In genomic region chr12:129101404-129101803, GRCh38 we compare ENCODE assay signal across 19 cellular contexts.
DNase-seq lines count a peak whose midpoint lies in the region; ATAC-seq and TF ChIP-seq lines count a peak whose summit lies in the region.
"Had no signal": no experiment of that assay in that cellular context is flagged by ENCODE, and none has a peak within 500 bp of the region (broad histone marks: within the 10 kb centered on the region; RNA-seq: fewer than 3 reads in every experiment).

No MANE protein-coding gene starts in this region.

- H3K4me2 ChIP-seq in neural progenitor cell = peak overlapping the region; percentile 44

- H3K27me3 Mint-ChIP-seq in endodermal cell (ENCODE audit: insufficient read depth) (no peaks in the 10 kb centered on the region), neural progenitor cell (ENCODE audit: insufficient read depth, low read depth) (peaks cover 8% of the 10 kb centered on the region), CD14-positive monocyte (ENCODE audit: low read depth in 3 of 3) (peaks cover 0 to 2% (median 1%) of the 10 kb centered on the region in 3 donors)
- H3K27me3 Mint-ChIP-seq: CD4-positive, CD25-positive, alpha-beta regulatory T cell had no signal

- DNase-seq in Daoy (ENCODE audit: low read depth) (peak; percentile 49), NT2/D1 (ENCODE audit: low read depth, low spot score) (peak; percentile 36), endodermal cell (peak; percentile 32), neural progenitor cell (ENCODE audit: low spot score) (peak; percentile 62), globus pallidus (ENCODE audit: low spot score) (no peak), left cardiac atrium (no peak), CD14-positive monocyte (ENCODE audit: low spot score) (no peak)
- DNase-seq: BE2C; CD4-positive, CD25-positive, alpha-beta regulatory T cell; Kasumi-1; NCI-H1417 treated with DMSO at 0.1 percent for 48 hours; NCI-H187; NCI-H2107; NCI-H2227 treated with DMSO at 0.1 percent for 48 hours; NCI-H524; NCI-H774; NK-92 treated with Interleukin-12 subunit alpha and Interleukin-12 subunit beta, amount 100 ng/mL, for 24 hours had no signal

- H3K27me3 ChIP-seq in NT2/D1 (ENCODE audit: insufficient read depth, insufficient read length) (no peaks in the 10 kb centered on the region), endodermal cell (ENCODE audit: control insufficient read depth, insufficient read depth, low read length, poor library complexity, severe bottlenecking) (no peaks in the 10 kb centered on the region), neural progenitor cell (no peaks in the 10 kb centered on the region)
- H3K27me3 ChIP-seq: BE2C had no signal

- H3K27ac Mint-ChIP-seq in endodermal cell (no peak overlapping the region), neural progenitor cell (peak overlapping the region; percentile 28), CD14-positive monocyte (no peak overlapping the region)
- H3K27ac Mint-ChIP-seq: CD4-positive, CD25-positive, alpha-beta regulatory T cell had no signal

- H3K9ac ChIP-seq in NT2/D1 (ENCODE audit: insufficient read length, low read depth) (no peak overlapping the region), endodermal cell (ENCODE audit: extremely low read depth, low read length, poor library complexity, severe bottlenecking) (no peak overlapping the region), neural progenitor cell (no peak overlapping the region)

- H3K9me3 ChIP-seq in NT2/D1 (ENCODE audit: insufficient read depth, low read length) = peaks cover 4% of the 10 kb centered on the region; the same call in 1 of the 2 replicates
- peaks cover under 1% of the 10 kb centered on the region for H3K9me3 ChIP-seq in endodermal cell (ENCODE audit: control insufficient read depth, low read length)
- no peaks in the 10 kb centered on the region for H3K9me3 ChIP-seq in neural progenitor cell (ENCODE audit: low read depth)
- H3K9me3 ChIP-seq: BE2C had no signal

- ATAC-seq in left cardiac atrium = no peak
- ATAC-seq: Panc1, SK-N-SH treated with all-trans-retinoic acid at 6 μM for 48 hours had no signal

- H3K4me3 Mint-ChIP-seq in endodermal cell (no peak overlapping the region), neural progenitor cell (no peak overlapping the region), CD14-positive monocyte (no peak overlapping the region)
- H3K4me3 Mint-ChIP-seq: CD4-positive, CD25-positive, alpha-beta regulatory T cell had no signal

- peaks cover 12% of the 10 kb centered on the region for H3K4me1 Mint-ChIP-seq in endodermal cell
- H3K4me1 Mint-ChIP-seq in neural progenitor cell = peaks cover 35% of the 10 kb centered on the region
- H3K4me1 Mint-ChIP-seq in CD14-positive monocyte = no peaks in the 10 kb centered on the region
- H3K4me1 Mint-ChIP-seq: CD4-positive, CD25-positive, alpha-beta regulatory T cell had no signal

- H3K79me2 ChIP-seq in neural progenitor cell (ENCODE audit: low read depth) = no peaks in the 10 kb centered on the region

- H3K4me1 ChIP-seq in NT2/D1 (ENCODE audit: insufficient read depth, insufficient read length) (peaks cover 5% of the 10 kb centered on the region), endodermal cell (ENCODE audit: control insufficient read depth, insufficient read depth, low read length) (no peaks in the 10 kb centered on the region), neural progenitor cell (peaks cover 8% of the 10 kb centered on the region)
- H3K4me1 ChIP-seq: BE2C had no signal

- H3K36me3 Mint-ChIP-seq in endodermal cell (ENCODE audit: low read depth) (peaks cover under 1% of the 10 kb centered on the region), neural progenitor cell (no peaks in the 10 kb centered on the region), CD14-positive monocyte (no peaks in the 10 kb centered on the region)
- H3K36me3 Mint-ChIP-seq: CD4-positive, CD25-positive, alpha-beta regulatory T cell had no signal

- WGBS in endodermal cell (ENCODE audit: insufficient coverage in 1 of 2, insufficient read length in 1 of 2), 2 experiments = 62 to 86% methylated on average over 3 to 4 of the region's 5 CpGs

- intact Hi-C loops in left cardiac atrium (cut with DNase I) (no loop called here), CD14-positive monocyte (cut with micrococcal nuclease) (no loop called here)

- TF ChIP-seq CTCF in endodermal cell (conservative IDR thresholded peaks at IDR 0.05) = no peak
- TF ChIP-seq CTCF in neural progenitor cell (IDR thresholded peaks at IDR 0.05) = no peak
- no peak for TF ChIP-seq CTCF in CD14-positive monocyte (IDR thresholded peaks at IDR 0.05)

- H3K36me3 ChIP-seq in NT2/D1 (ENCODE audit: insufficient read depth, insufficient read length, low read length) (no peaks in the 10 kb centered on the region), endodermal cell (ENCODE audit: control insufficient read depth, insufficient read depth, low read length) (no peaks in the 10 kb centered on the region), neural progenitor cell (no peaks in the 10 kb centered on the region)
- H3K36me3 ChIP-seq: BE2C had no signal

- H3K4me3 ChIP-seq in NT2/D1 (ENCODE audit: insufficient read length, low read depth) (no peak overlapping the region), endodermal cell (ENCODE audit: low read length) (no peak overlapping the region), neural progenitor cell (no peak overlapping the region)

- H4K20me1 ChIP-seq in neural progenitor cell (ENCODE audit: low read depth) = no peaks in the 10 kb centered on the region

- no peaks in the 10 kb centered on the region for H3F3A ChIP-seq in neural progenitor cell (ENCODE audit: low read depth)

- H3K9me3 Mint-ChIP-seq in endodermal cell (peaks cover 3% of the 10 kb centered on the region), neural progenitor cell (peaks cover under 1% of the 10 kb centered on the region), CD14-positive monocyte (peaks cover 4 to 10% (median 9%) of the 10 kb centered on the region in 7 donors)

- no peak overlapping the region for H3K27ac ChIP-seq in endodermal cell (ENCODE audit: low read depth, low read length)
- H3K27ac ChIP-seq in neural progenitor cell = peak overlapping the region; percentile 13

- no peak overlapping the region for H2AFZ ChIP-seq in neural progenitor cell (replicated peaks)

Comparison
In these comparisons a context has a peak if more than half of its experiments do, and no peak if none do; other contexts are left out.
1. DNase-seq: peak in Daoy (single experiment), NT2/D1 (single experiment), endodermal cell (single experiment) and neural progenitor cell (single experiment); none in globus pallidus (single experiment), left cardiac atrium (single experiment) and CD14-positive monocyte (single experiment).